17 cellular contexts compared by ENCODE assay signal in genomic region chrX:31449975-31450374, GRCh38.
"Had no signal": no experiment of that assay in that cellular context is flagged by ENCODE, and none has a peak within 500 bp of the region (broad histone marks: within the 10 kb centered on the region; RNA-seq: fewer than 3 reads in every experiment).

No MANE protein-coding gene starts in this region.

- H3K4me3 ChIP-seq: tibial nerve, uterus had no signal

- DNase-seq: activated CD4-positive, alpha-beta T cell treated with anti-CD3 and anti-CD28 coated beads for 36 hours; activated CD8-positive, alpha-beta memory T cell treated with anti-CD3 and anti-CD28 coated beads, Interleukin-2, amount 50 U/mL, for 4 hours; activated CD8-positive, alpha-beta T cell treated with anti-CD3 and anti-CD28 coated beads, Interleukin-2, amount 10 ng/mL, durations not matched to agents 7 days and 5 days; activated gamma-delta T cell; activated T-cell treated with anti-CD3 and anti-CD28 coated beads, Interleukin-2, amount 50 U/mL, for 48 hours; amygdala; head of caudate nucleus; nephron progenitor cell; right cardiac atrium; small intestine; stimulated activated CD4-positive, alpha-beta T cell treated with anti-CD3 and anti-CD28 coated beads, Interleukin-4, amount 100 ng/mL, for 24 hours; stimulated activated naive CD4-positive, alpha-beta T cell; substantia nigra; T-helper 17 cell; uterus had no signal

- FAIRE-seq: small intestine had no signal

- H3K27me3 ChIP-seq: foreskin keratinocyte, tibial nerve, uterus had no signal

- H3K4me1 ChIP-seq: foreskin keratinocyte, uterus had no signal

- H3K27ac ChIP-seq: foreskin keratinocyte, tibial nerve, uterus had no signal

- H3K36me3 ChIP-seq: tibial nerve, uterus had no signal

- H3K9me3 ChIP-seq: tibial nerve, uterus had no signal

- ATAC-seq: activated CD4-positive, alpha-beta T cell treated with anti-CD3 and anti-CD28 coated beads for 36 hours; activated CD8-positive, alpha-beta T cell treated with anti-CD3 and anti-CD28 coated beads, Interleukin-2, amount 10 ng/mL, durations not matched to agents 7 days and 5 days; foreskin keratinocyte; right cardiac atrium; T-helper 17 cell had no signal
